ENCODE assay signal across 15 cellular contexts in the genomic region with DNA sequence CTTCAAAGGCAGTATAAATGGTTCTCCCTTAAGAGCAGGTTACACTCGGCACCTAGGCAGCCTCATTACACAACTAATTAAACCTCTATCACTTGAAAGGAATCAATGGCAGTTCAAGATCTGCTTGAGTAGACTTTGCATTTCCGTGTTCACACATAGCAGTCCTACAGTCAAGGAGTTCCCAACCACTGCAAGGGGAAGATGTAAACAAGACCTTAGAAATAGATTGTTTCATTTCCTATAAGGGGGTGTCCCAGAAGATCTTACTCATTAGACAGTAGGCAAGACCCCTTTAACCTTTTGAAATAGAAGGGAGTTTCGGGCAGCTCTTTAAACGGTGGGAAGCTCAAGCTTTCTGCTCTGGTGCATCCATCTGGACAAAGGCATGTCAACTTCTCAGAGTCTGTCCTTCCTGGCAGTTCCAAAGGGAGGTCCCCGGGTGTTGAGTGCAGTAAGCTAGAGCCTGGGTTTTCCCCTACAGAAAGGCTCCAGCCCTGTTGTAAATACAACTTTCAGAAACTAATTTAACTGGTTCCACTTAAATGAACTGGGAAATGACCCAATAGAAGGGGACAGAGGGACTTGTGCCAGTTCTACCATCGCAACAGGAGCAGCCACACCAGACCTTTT.
DNase-seq lines count a peak whose midpoint lies in the region; ATAC-seq, FAIRE-seq and TF ChIP-seq lines count a peak whose summit lies in the region.
"Had no signal": no experiment of that assay in that cellular context is flagged by ENCODE, and none has a peak within 500 bp of the region (broad histone marks: within the 10 kb centered on the region; RNA-seq: fewer than 3 reads in every experiment).

No MANE protein-coding gene starts in this region.

- H3K27ac ChIP-seq in GM12878 (ENCODE audit: control insufficient read depth, insufficient read depth) (no peak overlapping the region), colonic mucosa (no peak overlapping the region)
- H3K27ac ChIP-seq in CD8-positive, alpha-beta T cell (ENCODE audit: low read depth, low read length), result no peak overlapping the region

- H3K27me3 ChIP-seq in GM12878 (replicated peaks in 1 of 2; ENCODE audit: control insufficient read depth in 2 of 2, insufficient read depth in 2 of 2, low read length in 1 of 2) (no peaks in the 10 kb centered on the region; a peak in 1 of 4 replicates), colonic mucosa (no peaks in the 10 kb centered on the region)
- no peaks in the 10 kb centered on the region for H3K27me3 ChIP-seq in CD8-positive, alpha-beta T cell (ENCODE audit: insufficient read depth, low read length)

- no peaks in the 10 kb centered on the region for H3K9me3 ChIP-seq in GM12878 (replicated peaks; ENCODE audit: control insufficient read depth, insufficient read depth, low read length)
- no peaks in the 10 kb centered on the region for H3K9me3 ChIP-seq in colonic mucosa
- H3K9me3 ChIP-seq in CD8-positive, alpha-beta T cell (ENCODE audit: low read length), result no peaks in the 10 kb centered on the region
- H3K9me3 ChIP-seq: mucosa of descending colon had no signal

- no peak for TF ChIP-seq POLR2A in GM12878 (IDR thresholded peaks at IDR 0.05; ENCODE audit: low read depth, low read length)

- no peaks in the 10 kb centered on the region for H3K36me3 Mint-ChIP-seq in CD8-positive, alpha-beta T cell
- H3K36me3 Mint-ChIP-seq: activated naive CD8-positive, alpha-beta T cell treated with anti-CD3 and anti-CD28 coated beads, Interleukin-2, amount 10 ng/mL, durations not matched to agents 7 days and 5 days had no signal

- no peaks in the 10 kb centered on the region for H3K9me3 Mint-ChIP-seq in CD8-positive, alpha-beta T cell
- H3K9me3 Mint-ChIP-seq: activated naive CD8-positive, alpha-beta T cell treated with anti-CD3 and anti-CD28 coated beads, Interleukin-2, amount 10 ng/mL, durations not matched to agents 7 days and 5 days had no signal

- no peak for TF ChIP-seq EP300 in GM12878 (IDR thresholded peaks at IDR 0.05; ENCODE audit: borderline replicate concordance in 1 of 2, control insufficient read depth in 1 of 2, low read depth in 2 of 2, low read length in 2 of 2)

- H3K27me3 Mint-ChIP-seq in CD8-positive, alpha-beta T cell (ENCODE audit: low read depth), result peaks cover 10% of the 10 kb centered on the region

- RAD21 ChIA-PET in GM12878 (lab: Charles Lee; ENCODE audit: unreplicated experiment), result no interaction called here

- intact Hi-C loops in GM12878 (cut with micrococcal nuclease; ENCODE audit: unreplicated experiment), result no loop called here
- intact Hi-C loops in colonic mucosa (cut with DNase I), result no loop called here
- intact Hi-C loops in CD8-positive, alpha-beta T cell (cut with DNase I, micrococcal nuclease), result no loop called here

- no peaks in the 10 kb centered on the region for H3K4me1 Mint-ChIP-seq in CD8-positive, alpha-beta T cell (ENCODE audit: low read depth)
- H3K4me1 Mint-ChIP-seq: activated naive CD8-positive, alpha-beta T cell treated with anti-CD3 and anti-CD28 coated beads, Interleukin-2, amount 10 ng/mL, durations not matched to agents 7 days and 5 days had no signal

- no peak for DNase-seq in GM12878 (ENCODE audit: low read depth, low spot score)
- no peak for DNase-seq in HPDE6-E6E7 (ENCODE audit: extremely low spot score)
- no peak for DNase-seq in colonic mucosa
- no peak for DNase-seq in NCI-H82 treated with DMSO at 0.1 percent for 48 hours (lab: John Stamatoyannopoulos, UW; ENCODE audit: unreplicated experiment)
- DNase-seq in CD8-positive, alpha-beta T cell, result no peak
- DNase-seq: activated naive CD8-positive, alpha-beta T cell treated with anti-CD3 and anti-CD28 coated beads, Interleukin-2, amount 10 ng/mL, durations not matched to agents 7 days and 5 days; cerebellar nuclear complex; mucosa of descending colon; NCI-H526; SHP77 treated with DMSO at 0.1 percent for 48 hours; stimulated activated CD4-positive, alpha-beta T cell treated with anti-CD3 and anti-CD28 coated beads, Interleukin-2, amount 100 ng/mL, for 24 hours; stimulated activated naive CD4-positive, alpha-beta T cell treated with Interleukin-2 at 50 U/mL for 16 hours had no signal

- H3K27ac Mint-ChIP-seq in CD8-positive, alpha-beta T cell, result no peak overlapping the region
- H3K27ac Mint-ChIP-seq: activated naive CD8-positive, alpha-beta T cell treated with anti-CD3 and anti-CD28 coated beads, Interleukin-2, amount 10 ng/mL, durations not matched to agents 7 days and 5 days had no signal

- no peak for FAIRE-seq in GM12878 (lab: Jason Lieb, UNC)

- H4K20me1 ChIP-seq in GM12878 (ENCODE audit: control insufficient read depth, insufficient read depth), result no peaks in the 10 kb centered on the region

- no peak overlapping the region for H3K4me2 ChIP-seq in GM12878 (ENCODE audit: control insufficient read depth, insufficient read depth)

- no peak overlapping the region for H3K4me3 ChIP-seq in GM12878
- H3K4me3 ChIP-seq in colonic mucosa, result no peak overlapping the region
- no peak overlapping the region for H3K4me3 ChIP-seq in CD8-positive, alpha-beta T cell (ENCODE audit: low read depth, low read length)
- H3K4me3 ChIP-seq: mucosa of descending colon had no signal

- CTCF ChIA-PET in GM12878 (lab: Yijun Ruan, JAX), result interaction anchor here (1.6 kb wide), 1 partner anchor 23 kb away, joined by 5 read pairs; no protein-coding TSS in a partner anchor
- CTCF ChIA-PET in CD8-positive, alpha-beta T cell (lab: Charles Lee), result no interaction called here

- ATAC-seq in GM18511 (IDR thresholded peaks at IDR 0.05; ENCODE audit: unreplicated experiment), result peak; percentile 81
- ATAC-seq in GM21423 (IDR thresholded peaks at IDR 0.05; ENCODE audit: unreplicated experiment), result peak; percentile 70
- peak; percentile 85 for ATAC-seq in HG03039 (IDR thresholded peaks at IDR 0.05; ENCODE audit: unreplicated experiment)
- ATAC-seq in GM12878, result peak; percentile 57
- ATAC-seq in CD8-positive, alpha-beta T cell, result no peak
- ATAC-seq: mucosa of descending colon had no signal

- TF ChIP-seq RAD21 in GM12878 (IDR thresholded peaks at IDR 0.05; ENCODE audit: insufficient read depth, low read depth, low read length), result no peak

- SMC1A ChIA-PET in GM12878 (lab: Charles Lee; ENCODE audit: uncharacterized antibody, unreplicated experiment), result no interaction called here

- H3K4me1 ChIP-seq in GM12878 (ENCODE audit: control insufficient read depth, insufficient read depth, low read length), result no peaks in the 10 kb centered on the region
- no peaks in the 10 kb centered on the region for H3K4me1 ChIP-seq in colonic mucosa
- H3K4me1 ChIP-seq in CD8-positive, alpha-beta T cell (ENCODE audit: insufficient read depth, low read length), result no peaks in the 10 kb centered on the region

- WGBS in GM12878 (ENCODE audit: insufficient coverage, insufficient replicate concordance, low lambda C conversion rate, missing lambda C conversion rate), result 1% methylated on average over 6 of the region's 6 CpGs

- H3K79me2 ChIP-seq in GM12878 (ENCODE audit: control insufficient read depth, insufficient read depth, low read length), result no peaks in the 10 kb centered on the region

- no TSS peak for BruUV-seq in GM12878 (replicated peaks; lab: Mats Ljungman, UMichigan)

- in situ Hi-C loops in GM12878 (cut with MboI), result no loop called here

- H2AFZ ChIP-seq in GM12878 (ENCODE audit: control insufficient read depth, low read depth, low read length), result no peak overlapping the region

- POLR2A ChIA-PET in GM12878 (lab: Charles Lee), result no interaction called here
- POLR2A ChIA-PET in CD8-positive, alpha-beta T cell (lab: Charles Lee), result no interaction called here

- H3K36me3 ChIP-seq in GM12878 (ENCODE audit: control insufficient read depth in 2 of 2, insufficient read depth in 2 of 2, low read length in 1 of 2) (no peaks in the 10 kb centered on the region), colonic mucosa (no peaks in the 10 kb centered on the region)
- no peaks in the 10 kb centered on the region for H3K36me3 ChIP-seq in CD8-positive, alpha-beta T cell (ENCODE audit: insufficient read depth, low read length)

- no peak overlapping the region for H3K4me3 Mint-ChIP-seq in CD8-positive, alpha-beta T cell
- H3K4me3 Mint-ChIP-seq: activated naive CD8-positive, alpha-beta T cell treated with anti-CD3 and anti-CD28 coated beads, Interleukin-2, amount 10 ng/mL, durations not matched to agents 7 days and 5 days had no signal

- H3K9ac ChIP-seq in GM12878 (ENCODE audit: control insufficient read depth, insufficient read depth, low read length), result no peak overlapping the region
- H3K9ac ChIP-seq in colonic mucosa (ENCODE audit: low read depth in 2 of 2, low read length in 2 of 2), result no peak overlapping the region

- TF ChIP-seq CTCF in GM12878 (IDR thresholded peaks at IDR 0.05 in 2 of 3, conservative IDR thresholded peaks at IDR 0.05 in 1 of 3; ENCODE audit: control insufficient read depth in 2 of 3, extremely low read depth in 1 of 3, insufficient read depth in 1 of 3, low read depth in 3 of 3, low read length in 3 of 3) (no peak), colonic mucosa (IDR thresholded peaks at IDR 0.05) (no peak)
- no peak for TF ChIP-seq CTCF in CD8-positive, alpha-beta T cell (IDR thresholded peaks at IDR 0.05)

TF ChIP-seq in GM12878, 131 proteins besides CTCF, POLR2A, EP300 and RAD21:
- TF ChIP-seq ETV6 (conservative IDR thresholded peaks at IDR 0.05 in 1 of 2, IDR thresholded peaks at IDR 0.05 in 1 of 2; ENCODE audit: borderline replicate concordance in 1 of 2, low read depth in 1 of 2), result no peak; a peak in 1 of 4 replicates
- TF ChIP-seq ESRRA (IDR thresholded peaks at IDR 0.05; ENCODE audit: low read length), result no peak
- no peak for TF ChIP-seq KDM1A (IDR thresholded peaks at IDR 0.05; ENCODE audit: borderline replicate concordance)
- TF ChIP-seq, protein P1, sequence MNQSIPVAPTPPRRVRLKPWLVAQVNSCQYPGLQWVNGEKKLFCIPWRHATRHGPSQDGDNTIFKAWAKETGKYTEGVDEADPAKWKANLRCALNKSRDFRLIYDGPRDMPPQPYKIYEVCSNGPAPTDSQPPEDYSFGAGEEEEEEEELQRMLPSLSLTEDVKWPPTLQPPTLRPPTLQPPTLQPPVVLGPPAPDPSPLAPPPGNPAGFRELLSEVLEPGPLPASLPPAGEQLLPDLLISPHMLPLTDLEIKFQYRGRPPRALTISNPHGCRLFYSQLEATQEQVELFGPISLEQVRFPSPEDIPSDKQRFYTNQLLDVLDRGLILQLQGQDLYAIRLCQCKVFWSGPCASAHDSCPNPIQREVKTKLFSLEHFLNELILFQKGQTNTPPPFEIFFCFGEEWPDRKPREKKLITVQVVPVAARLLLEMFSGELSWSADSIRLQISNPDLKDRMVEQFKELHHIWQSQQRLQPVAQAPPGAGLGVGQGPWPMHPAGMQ (IDR thresholded peaks at IDR 0.05; ENCODE audit: borderline replicate concordance), result no peak
- TF ChIP-seq BHLHE40 (IDR thresholded peaks at IDR 0.05; ENCODE audit: borderline replicate concordance in 1 of 2, low read depth in 2 of 2, low read length in 1 of 2), result no peak
- no peak for TF ChIP-seq BACH1 (IDR thresholded peaks at IDR 0.05; ENCODE audit: borderline replicate concordance)
- no peak for TF ChIP-seq RFX5 (IDR thresholded peaks at IDR 0.05; ENCODE audit: low read depth, low read length)
- no peak for TF ChIP-seq YBX1 (IDR thresholded peaks at IDR 0.05)
